8 cellular contexts compared by ENCODE assay signal in the genomic region with DNA sequence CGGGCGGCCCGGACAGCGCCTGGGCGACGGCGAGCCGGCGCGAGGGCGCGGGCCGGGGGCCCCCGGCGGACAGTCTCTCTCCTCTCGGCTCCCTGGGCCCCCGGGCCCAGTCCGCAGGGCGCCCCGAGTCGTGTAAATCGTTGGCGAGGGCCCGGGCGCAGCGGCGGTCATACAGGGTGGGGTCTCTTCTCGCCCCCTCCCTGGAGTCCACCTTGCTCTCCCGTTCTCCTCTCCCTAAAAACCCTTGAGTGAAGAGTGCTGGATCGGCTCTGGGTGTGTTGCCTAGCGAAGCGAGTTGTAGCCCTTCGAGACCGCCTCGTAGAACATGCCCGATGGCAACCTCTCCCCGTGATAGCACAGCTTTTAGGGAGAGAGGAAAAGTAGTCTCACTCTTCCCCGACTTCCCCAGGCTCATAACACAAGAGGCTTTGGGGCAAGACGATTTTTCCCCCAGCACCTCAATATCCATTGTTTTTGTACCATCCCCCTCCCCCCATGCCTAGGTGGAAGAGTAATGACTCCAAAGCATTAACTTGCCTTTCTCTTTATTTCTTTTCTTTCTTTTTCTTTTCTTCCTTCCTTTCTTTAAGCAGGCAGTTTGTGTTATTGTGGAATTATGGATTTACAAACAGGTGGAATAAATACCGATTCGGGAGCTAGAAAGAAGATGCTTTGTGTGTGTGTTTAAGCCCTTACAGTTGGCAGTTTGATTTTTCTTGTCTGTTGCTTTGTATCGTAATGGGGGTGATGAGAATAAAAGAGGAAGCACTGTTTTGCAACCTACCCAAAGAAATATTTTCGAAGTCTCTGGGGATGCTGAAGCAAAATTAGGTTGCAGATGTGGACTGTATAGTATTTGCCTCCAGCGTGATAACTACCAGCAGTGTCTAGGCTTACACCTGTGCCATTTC. TPM values are rescaled to one million over a fixed set of nuclear protein-coding genes. Genes with fewer than 3 reads are reported as not detected.
DNase-seq lines count a peak whose midpoint lies in the region; ATAC-seq and TF ChIP-seq lines count a peak whose summit lies in the region.

No MANE protein-coding gene starts in this region.

- H3K4me1 Mint-ChIP-seq in activated T-cell treated with anti-CD3 and anti-CD28 coated beads, Interleukin-2, amount 50 U/mL, for 72 hours (ENCODE audit: low read depth) = peaks cover 58% of the 10 kb centered on the region

- peak overlapping the region; percentile 96 for H3K27ac Mint-ChIP-seq in activated T-cell treated with anti-CD3 and anti-CD28 coated beads, Interleukin-2, amount 50 U/mL, for 72 hours

- H3K9me3 ChIP-seq in gastroesophageal sphincter = no peaks in the 10 kb centered on the region
- H3K9me3 ChIP-seq in neuron (ENCODE audit: low read length) = no peaks in the 10 kb centered on the region

- 0 to 2% methylated on average over 5 to 8 of the region's 44 CpGs for WGBS in gastroesophageal sphincter (ENCODE audit: low coverage in 1 of 2), 2 donors

- H3K36me3 ChIP-seq in gastroesophageal sphincter = no peaks in the 10 kb centered on the region
- H3K36me3 ChIP-seq in neuron (ENCODE audit: insufficient read depth, low read length) = peaks cover 2% of the 10 kb centered on the region

- H3K27ac ChIP-seq in C4-2B = peak overlapping the region; percentile 88
- peak overlapping the region; percentile 62 to 99 (median 98) for H3K27ac ChIP-seq in gastroesophageal sphincter

- H3K4me3 Mint-ChIP-seq in activated T-cell treated with anti-CD3 and anti-CD28 coated beads, Interleukin-2, amount 50 U/mL, for 72 hours = peak overlapping the region; percentile 91 to 99

- H3K4me3 ChIP-seq in gastroesophageal sphincter (peak overlapping the region; percentile 62 to 77), neuron (ENCODE audit: low read length) (peak overlapping the region; percentile 84)

- TF ChIP-seq POLR2A in gastroesophageal sphincter (IDR thresholded peaks at IDR 0.05) = no peak

- H3K9me3 Mint-ChIP-seq in activated T-cell treated with anti-CD3 and anti-CD28 coated beads, Interleukin-2, amount 50 U/mL, for 72 hours = no peaks in the 10 kb centered on the region

- ATAC-seq in GM18873 (IDR thresholded peaks at IDR 0.05; ENCODE audit: low FRiP score, unreplicated experiment) (peak; percentile 27), HG03064 (IDR thresholded peaks at IDR 0.05; ENCODE audit: low read depth, unreplicated experiment) (peak; percentile 26), gastroesophageal sphincter (no peak)
- peak in 1 of 2 donors; percentile 1 for ATAC-seq in activated T-cell treated with anti-CD3 and anti-CD28 coated beads, Interleukin-2, amount 50 U/mL, for 72 hours (replicated peaks in 1 of 2)

- H2AFZ ChIP-seq in neuron (ENCODE audit: low read depth, low read length) = no peak overlapping the region

- no peak for TF ChIP-seq EP300 in gastroesophageal sphincter (IDR thresholded peaks at IDR 0.05)

- TF ChIP-seq CTCF in C4-2B (conservative IDR thresholded peaks at IDR 0.05) = peak; percentile 7; the same call in 1 of the 2 replicates
- no peak for TF ChIP-seq CTCF in gastroesophageal sphincter (IDR thresholded peaks at IDR 0.05)

- H3K27me3 Mint-ChIP-seq in activated T-cell treated with anti-CD3 and anti-CD28 coated beads, Interleukin-2, amount 50 U/mL, for 72 hours (ENCODE audit: low read depth) = no peaks in the 10 kb centered on the region

- peaks cover 8 to 61% (median 11%) of the 10 kb centered on the region in 3 donors for H3K4me1 ChIP-seq in gastroesophageal sphincter
- peaks cover 39% of the 10 kb centered on the region for H3K4me1 ChIP-seq in neuron (ENCODE audit: insufficient read depth, low read length)

- DNase-seq in NCI-H69 (lab: John Stamatoyannopoulos, UW) = peak; percentile 78
- peak; percentile 29 to 31 for DNase-seq in activated T-cell treated with anti-CD3 and anti-CD28 coated beads, Interleukin-2, amount 50 U/mL, for 72 hours
- DNase-seq in effector CD4-positive, alpha-beta T cell = no peak

- H3K36me3 Mint-ChIP-seq in activated T-cell treated with anti-CD3 and anti-CD28 coated beads, Interleukin-2, amount 50 U/mL, for 72 hours (ENCODE audit: insufficient read depth in 2 of 2) = peaks cover 8 to 9% of the 10 kb centered on the region in 2 donors

- H3K27me3 ChIP-seq in gastroesophageal sphincter (no peaks in the 10 kb centered on the region), neuron (ENCODE audit: insufficient read depth, low read length) (no peaks in the 10 kb centered on the region)

RNA-seq across cellular contexts. Expression of a gene that starts 0.8 kb away (rescaled TPM):
- total RNA-seq in activated T-cell treated with anti-CD3 and anti-CD28 coated beads, Interleukin-2, amount 50 U/mL, for 72 hours = 10 to 100 TPM; 66.1 to 71.3 TPM
- 10 to 100 TPM; 50.5 to 66.0 (median 58.4) TPM for total RNA-seq in gastroesophageal sphincter

RNA-seq across cellular contexts. Expression of a gene that starts 1.2 kb away (rescaled TPM):
- total RNA-seq in activated T-cell treated with anti-CD3 and anti-CD28 coated beads, Interleukin-2, amount 50 U/mL, for 72 hours = 10 to 100 TPM; 25.7 to 34.5 TPM
- total RNA-seq in gastroesophageal sphincter = 10 to 100 TPM; 27.1 to 40.2 (median 28.7) TPM

RNA-seq across cellular contexts. Expression of a gene that starts 48.5 kb away (rescaled TPM):
- 100 to 1,000 TPM; 340 to 386 TPM for total RNA-seq in activated T-cell treated with anti-CD3 and anti-CD28 coated beads, Interleukin-2, amount 50 U/mL, for 72 hours
- 10 to 100 TPM; 69.1 to 74.6 (median 72.2) TPM for total RNA-seq in gastroesophageal sphincter

Comparison
In these comparisons a context has a peak if more than half of its experiments do, and no peak if none do; other contexts are left out.
1. RNA of a gene that starts 48.5 kb away (total RNA-seq): 340 to 386 TPM in activated T-cell treated with anti-CD3 and anti-CD28 coated beads, Interleukin-2, amount 50 U/mL, for 72 hours; 69.1 to 74.6 TPM in gastroesophageal sphincter; every median in the first group is over 4 times any median in the second.